Comparison of ENCODE assay signal across 14 cellular contexts in genomic region chr5:155080721-155081120, GRCh38.
"Had no signal": no experiment of that assay in that cellular context is flagged by ENCODE, and none has a peak within 500 bp of the region (broad histone marks: within the 10 kb centered on the region; RNA-seq: fewer than 3 reads in every experiment).

No MANE protein-coding gene starts in this region.

- H3K27ac Mint-ChIP-seq: activated naive CD4-positive, alpha-beta T cell treated with anti-CD3 and anti-CD28 coated beads, Interleukin-2, amount 50 U/mL, for 72 hours; naive B cell had no signal

- H3K4me3 ChIP-seq: esophagus squamous epithelium, lower lobe of right lung, skin epidermis, thyroid gland, uterus had no signal

- H3K36me3 ChIP-seq: esophagus squamous epithelium, lower lobe of right lung, thyroid gland, uterus had no signal

- H3K4me1 ChIP-seq: lower lobe of right lung, thyroid gland, uterus had no signal

- H3K4me3 Mint-ChIP-seq: naive B cell had no signal

- H3K36me3 Mint-ChIP-seq: activated naive CD4-positive, alpha-beta T cell treated with anti-CD3 and anti-CD28 coated beads, Interleukin-2, amount 50 U/mL, for 72 hours; naive B cell had no signal

- H3K9me3 ChIP-seq: esophagus squamous epithelium, lower lobe of right lung, thyroid gland, uterus had no signal

- DNase-seq: activated CD4-positive, alpha-beta T cell treated with anti-CD3 and anti-CD28 coated beads, Interleukin-2, amount 50 U/mL, for 4 hours; activated effector memory CD4-positive, alpha-beta T cell treated with Interleukin-2 at 50 U/mL for 16 hours; activated T-cell treated with anti-CD3 and anti-CD28 coated beads, Interleukin-2, amount 50 U/mL, for 1 hour; amygdala; esophagus squamous epithelium; hippocampal formation; lower lobe of right lung; midbrain; naive B cell; thyroid gland; uterus had no signal

- H3K27ac ChIP-seq: esophagus squamous epithelium, lower lobe of right lung, skin epidermis, thyroid gland, uterus had no signal

- H3K4me1 Mint-ChIP-seq: naive B cell had no signal

- H3K27me3 ChIP-seq: thyroid gland, uterus had no signal

- ATAC-seq: activated CD4-positive, CD25-positive, alpha-beta regulatory T cell treated with anti-CD3 and anti-CD28 coated beads, Interleukin-2, amount 50 U/mL, for 24 hours; activated naive CD4-positive, alpha-beta T cell treated with anti-CD3 and anti-CD28 coated beads, Interleukin-2, amount 50 U/mL, for 72 hours; lower lobe of right lung had no signal
